In genomic region chr2:121697108-121697631, GRCh38 we compare ENCODE assay signal across 14 cellular contexts. TPM values are rescaled to one million over a fixed set of nuclear protein-coding genes. Genes with fewer than 3 reads are reported as not detected.
DNase-seq lines count a peak whose midpoint lies in the region; ATAC-seq, FAIRE-seq and TF ChIP-seq lines count a peak whose summit lies in the region.
"Had no signal": no experiment of that assay in that cellular context is flagged by ENCODE, and none has a peak within 500 bp of the region (broad histone marks: within the 10 kb centered on the region; RNA-seq: fewer than 3 reads in every experiment).

No MANE protein-coding gene starts in this region.

- H3K4ac ChIP-seq in IMR-90 (ENCODE audit: low read depth, low read length), result no peak overlapping the region

- in situ Hi-C loops in IMR-90 (cut with MboI; ENCODE audit: low sequenced_read_pairs), result no loop called here

- no peak overlapping the region for H2BK20ac ChIP-seq in IMR-90 (ENCODE audit: low read depth, low read length)

- no peak overlapping the region for H4K8ac ChIP-seq in IMR-90 (ENCODE audit: low read depth in 2 of 2, low read length in 2 of 2)

- TF ChIP-seq CTCF in CD4-positive, alpha-beta T cell (IDR thresholded peaks at IDR 0.05), result no peak
- TF ChIP-seq CTCF in IMR-90 (conservative IDR thresholded peaks at IDR 0.05; ENCODE audit: low read depth, low read length) (no peak), choroid plexus epithelial cell (conservative IDR thresholded peaks at IDR 0.05; ENCODE audit: low read depth, low read length) (no peak)

- H4K91ac ChIP-seq in IMR-90 (ENCODE audit: insufficient read depth, low read depth, low read length), result no peak overlapping the region

- H3K27ac Mint-ChIP-seq in CD4-positive, alpha-beta T cell, result peak overlapping the region; percentile 52
- H3K27ac Mint-ChIP-seq in naive B cell, result peak overlapping the region in 4 of 6 donors; percentile 6 to 21 (median 8)

- no peaks in the 10 kb centered on the region for H3K79me1 ChIP-seq in IMR-90 (ENCODE audit: low read depth in 1 of 2, low read length in 2 of 2)

- peak overlapping the region; percentile 60 for H2AK9ac ChIP-seq in IMR-90 (replicated peaks; ENCODE audit: low read depth, low read length, poor library complexity)

- BruUV-seq in IMR-90 (replicated peaks; lab: Mats Ljungman, UMichigan), result no TSS peak

- no peaks in the 10 kb centered on the region; the same call in 1 of the 2 replicates for H4K20me1 ChIP-seq in IMR-90 (ENCODE audit: insufficient read depth, low read length)
- H4K20me1 ChIP-seq in Karpas-422 (ENCODE audit: insufficient read depth, low read depth, low read length), result no peaks in the 10 kb centered on the region
- H4K20me1 ChIP-seq: BLaER1 treated with 17β-estradiol and CSF1 and Interleukin-3, amounts not matched to agents 10 nM and 100 nM had no signal

- H3K27me3 Mint-ChIP-seq in CD4-positive, alpha-beta T cell, result no peaks in the 10 kb centered on the region
- H3K27me3 Mint-ChIP-seq in naive B cell, result peaks cover 0 to 6% (median 0%) of the 10 kb centered on the region in 3 donors

- intact Hi-C loops in CD4-positive, alpha-beta T cell (cut with DNase I, micrococcal nuclease), result loop anchor here (5.0 kb wide), 2 partner anchors 45 to 165 kb away; partner anchors contain the start of gene RNU4ATAC (in 1 of the 2)
- intact Hi-C loops in IMR-90 (cut with micrococcal nuclease), result loop anchor here (5.0 kb wide), 1 partner anchor 45 kb away; no protein-coding TSS in a partner anchor

- no peak overlapping the region for H3K23ac ChIP-seq in IMR-90 (ENCODE audit: low read depth, low read length)

- H3K36me3 ChIP-seq in IMR-90 (ENCODE audit: control insufficient read depth, insufficient read depth, low read length) (no peaks in the 10 kb centered on the region), Karpas-422 (ENCODE audit: insufficient read depth, low read length) (no peaks in the 10 kb centered on the region), small intestine (ENCODE audit: control insufficient read depth in 2 of 2, insufficient read depth in 2 of 2, low read length in 2 of 2) (no peaks in the 10 kb centered on the region)
- H3K36me3 ChIP-seq: BLaER1 treated with 17β-estradiol and CSF1 and Interleukin-3, amounts not matched to agents 10 nM and 100 nM had no signal

- H3K18ac ChIP-seq in IMR-90 (ENCODE audit: low read depth, low read length), result no peak overlapping the region

- dilution Hi-C loops in IMR-90 (cut with HindIII; ENCODE audit: low sequenced_read_pairs, unreplicated experiment), result no loop called here

- no peak for DNase-seq in CD4-positive, alpha-beta T cell
- DNase-seq in IMR-90 (no peak), choroid plexus epithelial cell (ENCODE audit: low read depth) (peak; percentile 25), naive B cell (no peak), Karpas-422 (no peak), SW 1271 (lab: John Stamatoyannopoulos, UW) (no peak), small intestine (no peak)
- DNase-seq: activated CD4-positive, CD25-positive, alpha-beta regulatory T cell; activated effector memory CD4-positive, alpha-beta T cell treated with anti-CD3 and anti-CD28 coated beads, Interleukin-2, amount 50 U/mL, for 16 hours; NCI-H1092; NCI-H510A had no signal

- H3K9ac ChIP-seq in IMR-90 (ENCODE audit: low read depth, low read length) (no peak overlapping the region), Karpas-422 (ENCODE audit: low read length) (no peak overlapping the region)
- H3K9ac ChIP-seq: BLaER1 treated with 17β-estradiol and CSF1 and Interleukin-3, amounts not matched to agents 10 nM and 100 nM had no signal

- peaks cover 38% of the 10 kb centered on the region for H3K4me1 Mint-ChIP-seq in CD4-positive, alpha-beta T cell (ENCODE audit: low read depth)
- H3K4me1 Mint-ChIP-seq in naive B cell, result peaks cover 15 to 18% (median 15%) of the 10 kb centered on the region in 3 donors

- H2AK5ac ChIP-seq in IMR-90 (ENCODE audit: low read depth, low read length), result 0 out of 2 replicates have a peak overlapping the region, but pooled peaks have one; percentile 0

- H2BK5ac ChIP-seq in IMR-90 (ENCODE audit: low read depth, low read length, poor library complexity, severe bottlenecking), result no peak overlapping the region

- H3K4me1 ChIP-seq in IMR-90 (ENCODE audit: control insufficient read depth, insufficient read depth, low read length), result peaks cover 10% of the 10 kb centered on the region
- H3K4me1 ChIP-seq in Karpas-422 (ENCODE audit: low read length), result peaks cover 23% of the 10 kb centered on the region
- peaks cover 3 to 5% of the 10 kb centered on the region in 2 donors for H3K4me1 ChIP-seq in small intestine (ENCODE audit: control insufficient read depth in 2 of 2, insufficient read depth in 1 of 2, low read depth in 1 of 2, low read length in 1 of 2)

- no peak overlapping the region; the same call in 1 of the 2 replicates for H3K14ac ChIP-seq in IMR-90 (replicated peaks; ENCODE audit: low read depth, low read length)

- CTCF ChIA-PET in CD4-positive, alpha-beta T cell (lab: Charles Lee), result no interaction called here
- CTCF ChIA-PET in IMR-90 (lab: Yijun Ruan, JAX), result no interaction called here

- TF ChIP-seq RAD21 in IMR-90 (IDR thresholded peaks at IDR 0.05; ENCODE audit: low read length), result no peak

- no peaks in the 10 kb centered on the region for H3K9me2 ChIP-seq in Karpas-422 (replicated peaks; ENCODE audit: insufficient read depth, low read length)

- H2BK15ac ChIP-seq in IMR-90 (ENCODE audit: low read depth, low read length), result no peak overlapping the region

- H3K9me3 Mint-ChIP-seq in CD4-positive, alpha-beta T cell, result no peaks in the 10 kb centered on the region
- H3K9me3 Mint-ChIP-seq in naive B cell, result no peaks in the 10 kb centered on the region

- no peaks in the 10 kb centered on the region for H3K27me3 ChIP-seq in CD4-positive, alpha-beta T cell (ENCODE audit: control insufficient read depth, insufficient read depth, low read length)
- H3K27me3 ChIP-seq in IMR-90 (ENCODE audit: control insufficient read depth, insufficient read depth, low read length), result no peaks in the 10 kb centered on the region; the same call in 1 of the 2 replicates
- H3K27me3 ChIP-seq in Karpas-422 (ENCODE audit: low read length), result no peaks in the 10 kb centered on the region
- H3K27me3 ChIP-seq in small intestine (ENCODE audit: control insufficient read depth in 2 of 2, insufficient read depth in 2 of 2, low read length in 2 of 2), result no peaks in the 10 kb centered on the region
- H3K27me3 ChIP-seq: BLaER1 treated with 17β-estradiol and CSF1 and Interleukin-3, amounts not matched to agents 10 nM and 100 nM had no signal

- no peak overlapping the region for H3K4me3 ChIP-seq in IMR-90 (ENCODE audit: insufficient read depth, low read depth, low read length)
- H3K4me3 ChIP-seq in choroid plexus epithelial cell (ENCODE audit: low read depth, low read length), result no peak overlapping the region
- H3K4me3 ChIP-seq in Karpas-422 (ENCODE audit: low read length), result no peak overlapping the region
- H3K4me3 ChIP-seq in small intestine (ENCODE audit: low read depth in 1 of 2, low read length in 2 of 2), result no peak overlapping the region
- H3K4me3 ChIP-seq: BLaER1 treated with 17β-estradiol and CSF1 and Interleukin-3, amounts not matched to agents 10 nM and 100 nM had no signal

- no peak for ATAC-seq in CD4-positive, alpha-beta T cell (ENCODE audit: poor library complexity)
- ATAC-seq in IMR-90 (ENCODE audit: low read depth), result no peak
- ATAC-seq in naive B cell (ENCODE audit: low read depth in 2 of 2), result no peak
- ATAC-seq in HG03520 (IDR thresholded peaks at IDR 0.05; ENCODE audit: unreplicated experiment), result no peak

- no peak overlapping the region for H3K4me3 Mint-ChIP-seq in CD4-positive, alpha-beta T cell
- H3K4me3 Mint-ChIP-seq in naive B cell, result peak overlapping the region in 1 of 8 donors; percentile 34

- H3K79me2 ChIP-seq in Karpas-422 (ENCODE audit: low read length), result no peaks in the 10 kb centered on the region

- no peak for TF ChIP-seq POLR2A in IMR-90 (IDR thresholded peaks at IDR 0.05; ENCODE audit: low read depth, low read length)

- H3K36me3 Mint-ChIP-seq in CD4-positive, alpha-beta T cell (ENCODE audit: low read depth), result no peaks in the 10 kb centered on the region
- H3K36me3 Mint-ChIP-seq in naive B cell, result no peaks in the 10 kb centered on the region

- H2BK120ac ChIP-seq in IMR-90 (ENCODE audit: low read depth, low read length), result no peak overlapping the region

- no peak overlapping the region for H4K5ac ChIP-seq in IMR-90 (ENCODE audit: low read depth, low read length)

- POLR2A ChIA-PET in CD4-positive, alpha-beta T cell (lab: Charles Lee), result no interaction called here
- POLR2A ChIA-PET in IMR-90 (lab: Charles Lee; ENCODE audit: unreplicated experiment), result no interaction called here

- H3K56ac ChIP-seq in IMR-90 (ENCODE audit: extremely low read depth, insufficient read depth, low read length), result no peak overlapping the region

- no peak for FAIRE-seq in small intestine (lab: Jason Lieb, UNC)
- FAIRE-seq: colon had no signal

- H2AFZ ChIP-seq in IMR-90 (replicated peaks; ENCODE audit: low read length, poor library complexity), result peak overlapping the region; percentile 59
- H2AFZ ChIP-seq in Karpas-422 (ENCODE audit: low read length), result no peak overlapping the region

- WGBS in IMR-90 (ENCODE audit: extremely low coverage in 2 of 2, insufficient read length in 1 of 2), 2 experiments, result 0% methylated on average over 1 of the region's 4 CpGs; no CpG with 5 or more reads in 1 of the 2 experiments
- 15 to 34% (median 23%) methylated on average over 4 of the region's 4 CpGs for WGBS in small intestine, 3 donors

- no peak overlapping the region for H3K4me2 ChIP-seq in IMR-90 (ENCODE audit: low read depth, low read length)
- H3K4me2 ChIP-seq in Karpas-422 (ENCODE audit: low read depth, low read length, poor library complexity, severe bottlenecking), result no peak overlapping the region
- H3K4me2 ChIP-seq: BLaER1 treated with 17β-estradiol and CSF1 and Interleukin-3, amounts not matched to agents 10 nM and 100 nM had no signal

- peaks cover 21% of the 10 kb centered on the region for H3K9me1 ChIP-seq in IMR-90 (ENCODE audit: insufficient read depth, low read length)

- no peak overlapping the region for H3K27ac ChIP-seq in CD4-positive, alpha-beta T cell (ENCODE audit: low read depth, low read length)
- H3K27ac ChIP-seq in IMR-90 (ENCODE audit: insufficient read depth, low read length) (no peak overlapping the region), Karpas-422 (ENCODE audit: low read length) (no peak overlapping the region), small intestine (ENCODE audit: low read depth in 1 of 2, low read length in 1 of 2) (no peak overlapping the region)

- no peaks in the 10 kb centered on the region for H3K9me3 ChIP-seq in CD4-positive, alpha-beta T cell (ENCODE audit: control insufficient read depth, low read length)
- H3K9me3 ChIP-seq in IMR-90 (ENCODE audit: control insufficient read depth, insufficient read depth, low read length) (no peaks in the 10 kb centered on the region), Karpas-422 (ENCODE audit: low read length) (no peaks in the 10 kb centered on the region), small intestine (ENCODE audit: control insufficient read depth, low read depth) (no peaks in the 10 kb centered on the region)
- H3K9me3 ChIP-seq: BLaER1 treated with 17β-estradiol and CSF1 and Interleukin-3, amounts not matched to agents 10 nM and 100 nM had no signal

RNA-seq across cellular contexts. Expression of gene NIFK, which starts 39.5 kb away (rescaled TPM):
- 10 to 100 TPM; 43.6 to 47.7 TPM for total RNA-seq in CD4-positive, alpha-beta T cell
- total RNA-seq in IMR-90 (2012; rRNA removed), result 19.5 and 47.8 TPM in 2 replicates
- polyA plus RNA-seq in IMR-90 (2012; rRNA removed) (22.7 and 24.3 TPM in 2 replicates), naive B cell (ENCODE audit: low read depth in 6 of 6) (10 to 100 TPM; 42.7 to 82.6 (median 67.2) TPM), small intestine (10 to 100 TPM; 12.1 to 39.6 (median 21.9) TPM)
- 3.9 and 5.8 TPM in 2 replicates for polyA plus RNA-seq in IMR-90 (2012; cell fraction: cytosol; rRNA removed)
- polyA plus RNA-seq in IMR-90 (2012; cell fraction: nucleus; rRNA removed; ENCODE audit: low replicate concordance), result 2.9 and 12.4 TPM in 2 replicates
- 65.2 and 88.2 TPM in 2 replicates for total RNA-seq in Karpas-422 (2014; rRNA removed; shearing (Covaris generic); ENCODE audit: low replicate concordance)

RNA-seq across cellular contexts. Expression of gene CLASP1, which starts 47.9 kb away (rescaled TPM):
- total RNA-seq in CD4-positive, alpha-beta T cell, result 10 to 100 TPM; 58.0 to 58.5 TPM
- 33.7 and 45.8 TPM in 2 replicates for total RNA-seq in IMR-90 (2012; rRNA removed)
- 11.1 and 12.3 TPM in 2 replicates for polyA plus RNA-seq in IMR-90 (2012; rRNA removed)
- 4.1 and 4.6 TPM in 2 replicates for polyA plus RNA-seq in IMR-90 (2012; cell fraction: cytosol; rRNA removed)
- 12.1 and 20.8 TPM in 2 replicates for polyA plus RNA-seq in IMR-90 (2012; cell fraction: nucleus; rRNA removed; ENCODE audit: low replicate concordance)
- 10 to 100 TPM in 5 of 6 donors, 1 to 10 TPM in 1; 4.6 to 24.1 (median 13.5) TPM for polyA plus RNA-seq in naive B cell (ENCODE audit: low read depth in 6 of 6)
- 80.7 and 102 TPM in 2 replicates for total RNA-seq in Karpas-422 (2014; rRNA removed; shearing (Covaris generic); ENCODE audit: low replicate concordance)
- polyA plus RNA-seq in small intestine, result 10 to 100 TPM in 1 of 3 donors, 1 to 10 TPM in 2; 3.5 to 10.9 (median 6.3) TPM

RNA-seq across cellular contexts. Expression of gene TSN, which starts 58.3 kb away (rescaled TPM):
- 10 to 100 TPM; 49.1 to 50.9 TPM for total RNA-seq in CD4-positive, alpha-beta T cell
- 56.3 and 57.5 TPM in 2 replicates for total RNA-seq in IMR-90 (2012; rRNA removed)
- polyA plus RNA-seq in IMR-90 (2012; rRNA removed), result 28.4 and 31.0 TPM in 2 replicates
- 6.5 and 20.6 TPM in 2 replicates for polyA plus RNA-seq in IMR-90 (2012; cell fraction: cytosol; rRNA removed)
- 2.2 and 12.0 TPM in 2 replicates for polyA plus RNA-seq in IMR-90 (2012; cell fraction: nucleus; rRNA removed; ENCODE audit: low replicate concordance)
- polyA plus RNA-seq in naive B cell (ENCODE audit: low read depth in 6 of 6), result 100 to 1,000 TPM in 1 of 6 donors, 10 to 100 TPM in 5; 81.3 to 116 (median 85.6) TPM
- 43.6 and 45.4 TPM in 2 replicates for total RNA-seq in Karpas-422 (2014; rRNA removed; shearing (Covaris generic); ENCODE audit: low replicate concordance)
- 10 to 100 TPM; 16.2 to 42.7 (median 17.0) TPM for polyA plus RNA-seq in small intestine
